Comparison of ENCODE assay signal across 1 cellular context in the genomic region with DNA sequence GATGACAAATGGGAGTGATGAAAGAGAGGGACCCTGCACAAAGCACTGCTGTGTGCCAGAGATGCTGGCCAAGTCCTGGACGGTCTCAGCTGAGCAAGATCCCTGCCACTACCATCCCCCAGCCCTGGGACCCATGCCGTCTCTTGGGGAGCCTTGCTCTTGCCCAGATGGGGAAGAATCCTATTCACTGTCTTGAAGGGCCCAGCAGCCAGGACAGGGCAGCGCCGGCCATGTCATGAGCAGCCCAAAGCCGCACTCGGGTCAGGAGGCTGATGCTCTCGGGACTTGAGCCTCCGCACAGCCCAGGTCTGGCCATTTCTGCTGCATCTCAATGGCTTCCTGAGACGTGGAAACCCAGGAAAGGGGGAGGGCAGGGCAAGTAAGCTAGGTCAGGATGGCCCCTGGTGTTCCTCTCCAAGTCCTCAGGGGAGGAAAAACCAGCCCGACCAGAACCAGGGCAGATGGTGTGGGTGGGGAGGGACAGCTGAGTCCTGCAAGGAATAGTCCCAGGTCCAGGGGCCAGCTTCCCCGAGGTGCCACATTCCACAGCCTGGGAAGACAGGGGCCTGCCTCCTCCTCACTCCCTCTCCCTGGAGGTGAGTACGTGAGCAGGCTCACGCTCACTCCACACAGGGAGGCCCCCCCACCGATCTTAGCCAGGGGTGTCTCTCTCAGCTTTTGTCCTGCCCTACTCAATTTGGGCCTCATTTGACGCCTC.
TF ChIP-seq lines count a peak whose summit lies in the region.

No MANE protein-coding gene starts in this region.

TF ChIP-seq in H1, 55 proteins besides CTCF, POLR2A, EP300 and RAD21:
- no peak for TF ChIP-seq SAP30 (IDR thresholded peaks at IDR 0.05; ENCODE audit: insufficient read depth, insufficient replicate concordance, low read length)
- TF ChIP-seq KDM5A (IDR thresholded peaks at IDR 0.05; ENCODE audit: low read length), result no peak
- TF ChIP-seq, protein P1, sequence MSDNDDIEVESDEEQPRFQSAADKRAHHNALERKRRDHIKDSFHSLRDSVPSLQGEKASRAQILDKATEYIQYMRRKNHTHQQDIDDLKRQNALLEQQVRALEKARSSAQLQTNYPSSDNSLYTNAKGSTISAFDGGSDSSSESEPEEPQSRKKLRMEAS (IDR thresholded peaks at IDR 0.05), result no peak
- TF ChIP-seq, protein P2, sequence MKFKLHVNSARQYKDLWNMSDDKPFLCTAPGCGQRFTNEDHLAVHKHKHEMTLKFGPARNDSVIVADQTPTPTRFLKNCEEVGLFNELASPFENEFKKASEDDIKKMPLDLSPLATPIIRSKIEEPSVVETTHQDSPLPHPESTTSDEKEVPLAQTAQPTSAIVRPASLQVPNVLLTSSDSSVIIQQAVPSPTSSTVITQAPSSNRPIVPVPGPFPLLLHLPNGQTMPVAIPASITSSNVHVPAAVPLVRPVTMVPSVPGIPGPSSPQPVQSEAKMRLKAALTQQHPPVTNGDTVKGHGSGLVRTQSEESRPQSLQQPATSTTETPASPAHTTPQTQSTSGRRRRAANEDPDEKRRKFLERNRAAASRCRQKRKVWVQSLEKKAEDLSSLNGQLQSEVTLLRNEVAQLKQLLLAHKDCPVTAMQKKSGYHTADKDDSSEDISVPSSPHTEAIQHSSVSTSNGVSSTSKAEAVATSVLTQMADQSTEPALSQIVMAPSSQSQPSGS (IDR thresholded peaks at IDR 0.05; ENCODE audit: low read length), result no peak
- no peak for TF ChIP-seq SIX5 (IDR thresholded peaks at IDR 0.05; ENCODE audit: low read depth, low read length)
- no peak for TF ChIP-seq SP1 (IDR thresholded peaks at IDR 0.05; ENCODE audit: low read depth, low read length)
- no peak for TF ChIP-seq KDM4A (IDR thresholded peaks at IDR 0.05; ENCODE audit: low read depth, low read length, severe bottlenecking)
- TF ChIP-seq KDM1A (IDR thresholded peaks at IDR 0.05; ENCODE audit: borderline replicate concordance, low read length), result no peak
- no peak for TF ChIP-seq TEAD4 (IDR thresholded peaks at IDR 0.05; ENCODE audit: low read depth, low read length)
- TF ChIP-seq BRCA1 (IDR thresholded peaks at IDR 0.05; ENCODE audit: low read depth, low read length), result no peak
- TF ChIP-seq ASH2L (IDR thresholded peaks at IDR 0.05; ENCODE audit: low read length), result no peak
TF ChIP-seq in H1: peak in this region for 0.
